ENCODE assay signal across 1 cellular context in genomic region chr14:55092326-55092725, GRCh38.
TF ChIP-seq lines count a peak whose summit lies in the region.

No MANE protein-coding gene starts in this region.

TF ChIP-seq in IMR-90, 13 proteins besides CTCF, POLR2A, EP300 and RAD21:
- no peak for TF ChIP-seq MAFK (IDR thresholded peaks at IDR 0.05; ENCODE audit: low read depth, low read length)
- no peak for TF ChIP-seq NFE2L2 (IDR thresholded peaks at IDR 0.05; ENCODE audit: low read depth, low read length)
- no peak for TF ChIP-seq RCOR1 (IDR thresholded peaks at IDR 0.05; ENCODE audit: insufficient replicate concordance, low read length)
- no peak for TF ChIP-seq SMC3 (IDR thresholded peaks at IDR 0.05; ENCODE audit: low read depth, low read length)
- no peak for TF ChIP-seq MXI1 (IDR thresholded peaks at IDR 0.05; ENCODE audit: borderline replicate concordance, low read depth, low read length)
- TF ChIP-seq CHD1 (IDR thresholded peaks at IDR 0.05; ENCODE audit: low read depth, low read length) = no peak
- TF ChIP-seq USF2 (IDR thresholded peaks at IDR 0.05; ENCODE audit: low read depth, low read length) = no peak
- TF ChIP-seq ELK1 (IDR thresholded peaks at IDR 0.05; ENCODE audit: borderline replicate concordance, low read depth, low read length) = no peak
- TF ChIP-seq BHLHE40 (IDR thresholded peaks at IDR 0.05; ENCODE audit: low read depth, low read length) = no peak
- no peak for TF ChIP-seq MAZ (IDR thresholded peaks at IDR 0.05; ENCODE audit: borderline replicate concordance, low read depth, low read length)
- no peak for TF ChIP-seq RFX5 (IDR thresholded peaks at IDR 0.05; ENCODE audit: low read depth, low read length)
- TF ChIP-seq FOS (IDR thresholded peaks at IDR 0.05; ENCODE audit: low read depth, low read length) = no peak
- TF ChIP-seq CEBPB (IDR thresholded peaks at IDR 0.05; ENCODE audit: low read depth, low read length) = no peak
TF ChIP-seq in IMR-90: peak in this region for 0.
